Comparison of ENCODE assay signal across 11 cellular contexts in the genomic region with DNA sequence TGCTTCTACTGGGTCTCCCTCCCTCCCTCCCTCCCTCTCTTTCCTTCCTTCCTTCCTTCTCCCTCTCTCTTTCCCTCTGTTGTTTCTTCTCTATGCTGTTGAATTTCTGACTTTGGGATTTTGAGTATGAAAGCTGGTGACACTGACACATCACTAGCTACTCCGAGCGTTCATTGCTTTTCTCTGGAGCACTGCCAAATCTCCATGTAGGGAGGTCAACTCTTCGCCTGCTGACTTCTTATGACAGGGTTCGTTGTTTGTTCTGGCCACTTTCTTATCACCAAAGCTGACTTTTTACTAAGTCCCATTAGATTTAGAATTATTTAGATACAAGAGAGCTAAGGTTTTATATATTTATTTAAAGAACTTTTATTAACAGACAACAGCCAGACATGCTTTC. TPM values are rescaled to one million over a fixed set of nuclear protein-coding genes. Genes with fewer than 3 reads are reported as not detected.
DNase-seq lines count a peak whose midpoint lies in the region; ATAC-seq, FAIRE-seq and TF ChIP-seq lines count a peak whose summit lies in the region.
"Had no signal": no experiment of that assay in that cellular context is flagged by ENCODE, and none has a peak within 500 bp of the region (broad histone marks: within the 10 kb centered on the region; RNA-seq: fewer than 3 reads in every experiment).

No MANE protein-coding gene starts in this region.

- H3K4me1 ChIP-seq in endothelial cell of umbilical vein (ENCODE audit: control insufficient read depth, extremely low read depth, insufficient read depth, low read length), result peaks cover 10% of the 10 kb centered on the region

- H3K9me3 Mint-ChIP-seq in stimulated activated naive CD8-positive, alpha-beta T cell treated with anti-CD3 and anti-CD28 coated beads, Interleukin-15, Interleukin-2, amounts not matched to agents 100 ng/mL and 50 ng/mL, for 24 hours, result no peaks in the 10 kb centered on the region

- no peaks in the 10 kb centered on the region for H3K27me3 Mint-ChIP-seq in stimulated activated naive CD8-positive, alpha-beta T cell treated with anti-CD3 and anti-CD28 coated beads, Interleukin-15, Interleukin-2, amounts not matched to agents 100 ng/mL and 50 ng/mL, for 24 hours

- dilution Hi-C loops in endothelial cell of umbilical vein (cut with MboI; ENCODE audit: extremely low pct_ligation_motif_present, low sequenced_read_pairs), result no loop called here

- H3K36me3 Mint-ChIP-seq in stimulated activated naive CD8-positive, alpha-beta T cell treated with anti-CD3 and anti-CD28 coated beads, Interleukin-15, Interleukin-2, amounts not matched to agents 100 ng/mL and 50 ng/mL, for 24 hours (ENCODE audit: low read depth), result peaks cover 73% of the 10 kb centered on the region

- peak overlapping the region; percentile 92 for H3K27ac Mint-ChIP-seq in stimulated activated naive CD8-positive, alpha-beta T cell treated with anti-CD3 and anti-CD28 coated beads, Interleukin-15, Interleukin-2, amounts not matched to agents 100 ng/mL and 50 ng/mL, for 24 hours

- H3K79me2 ChIP-seq in endothelial cell of umbilical vein (ENCODE audit: control insufficient read depth, insufficient read depth, low read length), result no peaks in the 10 kb centered on the region

- FAIRE-seq in endothelial cell of umbilical vein (lab: Jason Lieb, UNC), result peak; percentile 68

- H3K4me1 Mint-ChIP-seq in stimulated activated naive CD8-positive, alpha-beta T cell treated with anti-CD3 and anti-CD28 coated beads, Interleukin-15, Interleukin-2, amounts not matched to agents 100 ng/mL and 50 ng/mL, for 24 hours (ENCODE audit: low read depth), result peaks cover 95% of the 10 kb centered on the region

- POLR2A ChIA-PET in endothelial cell of umbilical vein (lab: Charles Lee), result no interaction called here

- H3K9ac ChIP-seq in endothelial cell of umbilical vein (replicated peaks; ENCODE audit: extremely low read depth, insufficient read depth, low read length), result no peak overlapping the region

- no peaks in the 10 kb centered on the region for H3K36me3 ChIP-seq in endothelial cell of umbilical vein (ENCODE audit: control insufficient read depth in 2 of 2, extremely low read depth in 1 of 2, insufficient read depth in 2 of 2, low read length in 2 of 2)

- H2AFZ ChIP-seq in endothelial cell of umbilical vein (ENCODE audit: low read depth, low read length), result no peak overlapping the region

- H3K4me3 ChIP-seq in endothelial cell of umbilical vein (replicated peaks in 1 of 3; ENCODE audit: insufficient read depth in 1 of 3, low read depth in 1 of 3, low read length in 3 of 3), result no peak overlapping the region

- no peak for ATAC-seq in stimulated activated naive CD8-positive, alpha-beta T cell treated with anti-CD3 and anti-CD28 coated beads, Interleukin-15, Interleukin-2, amounts not matched to agents 100 U/mL and 50 U/mL, for 24 hours
- no peak for ATAC-seq in GM21529 (IDR thresholded peaks at IDR 0.05; ENCODE audit: unreplicated experiment)
- ATAC-seq: esophagus mucosa had no signal

- H3K9me1 ChIP-seq in endothelial cell of umbilical vein (replicated peaks; ENCODE audit: control insufficient read depth, extremely low read depth, insufficient read depth, low read length), result no peaks in the 10 kb centered on the region

- TF ChIP-seq POLR2A in endothelial cell of umbilical vein (IDR thresholded peaks at IDR 0.05; ENCODE audit: low read depth, low read length), result no peak

- CTCF ChIA-PET in endothelial cell of umbilical vein (lab: Charles Lee), result interaction anchor here (0.6 to 1.6 kb wide), 5 partner anchors 19 to 1155 kb away, joined by 3 to 5 read pairs (median 4); no protein-coding TSS in a partner anchor

- no TSS peak for BruUV-seq in endothelial cell of umbilical vein (replicated peaks; lab: Mats Ljungman, UMichigan)

- no peak overlapping the region for H3K27ac ChIP-seq in endothelial cell of umbilical vein (ENCODE audit: insufficient read depth, low read depth, low read length)

- H3K4me3 Mint-ChIP-seq in stimulated activated naive CD8-positive, alpha-beta T cell treated with anti-CD3 and anti-CD28 coated beads, Interleukin-15, Interleukin-2, amounts not matched to agents 100 ng/mL and 50 ng/mL, for 24 hours, result no peak overlapping the region

- no peaks in the 10 kb centered on the region for H3K9me3 ChIP-seq in endothelial cell of umbilical vein (replicated peaks; ENCODE audit: control insufficient read depth, insufficient read depth, low read length)

- H3K4me2 ChIP-seq in endothelial cell of umbilical vein (ENCODE audit: insufficient read depth, low read length), result no peak overlapping the region

- no peak for DNase-seq in stimulated activated naive CD8-positive, alpha-beta T cell treated with anti-CD3 and anti-CD28 coated beads, Interleukin-15, Interleukin-2, amounts not matched to agents 100 U/mL and 50 U/mL, for 24 hours
- DNase-seq in endothelial cell of umbilical vein (ENCODE audit: low read depth, low spot score) (peak; percentile 55), lung microvascular endothelial cell (ENCODE audit: low read depth in 2 of 2) (peak; percentile 33 to 42), NCI-H1694 (lab: John Stamatoyannopoulos, UW) (no peak), MV-4-11 (lab: John Stamatoyannopoulos, UW) (no peak)
- no peak for DNase-seq in stimulated activated naive CD4-positive, alpha-beta T cell treated with Interleukin-2 at 50 U/mL for 16 hours (lab: John Stamatoyannopoulos, UW)
- DNase-seq: activated naive CD4-positive, alpha-beta T cell; midbrain had no signal

- H4K20me1 ChIP-seq in endothelial cell of umbilical vein (replicated peaks; ENCODE audit: control insufficient read depth, extremely low read depth, insufficient read depth, low read length), result no peaks in the 10 kb centered on the region

- no peak for TF ChIP-seq CTCF in endothelial cell of umbilical vein (IDR thresholded peaks at IDR 0.05; ENCODE audit: extremely low read depth in 1 of 2, insufficient read depth in 1 of 2, low read depth in 1 of 2, low read length in 2 of 2)

- intact Hi-C loops in endothelial cell of umbilical vein (cut with micrococcal nuclease), result no loop called here

- H3K27me3 ChIP-seq in endothelial cell of umbilical vein (ENCODE audit: control insufficient read depth in 2 of 2, insufficient read depth in 2 of 2, low read length in 2 of 2), result no peaks in the 10 kb centered on the region

TF ChIP-seq in endothelial cell of umbilical vein, 7 proteins besides CTCF, POLR2A, EP300 and RAD21:
- TF ChIP-seq EZH2 (IDR thresholded peaks at IDR 0.05; ENCODE audit: borderline replicate concordance, low read depth, low read length, severe bottlenecking) (no peak), POLR2AphosphoS5 (IDR thresholded peaks at IDR 0.05; ENCODE audit: insufficient read depth, low read depth, low read length) (no peak), FOS (IDR thresholded peaks at IDR 0.05; ENCODE audit: borderline replicate concordance, insufficient read depth, low read length) (no peak), JUN (IDR thresholded peaks at IDR 0.05; ENCODE audit: borderline replicate concordance, insufficient read depth, insufficient read length, low read depth) (no peak), GATA2 (IDR thresholded peaks at IDR 0.05; ENCODE audit: insufficient read depth, insufficient read length, low read depth, low read length) (no peak), MYC (IDR thresholded peaks at IDR 0.05; ENCODE audit: low read depth, low read length) (no peak)
- TF ChIP-seq, protein P1, sequence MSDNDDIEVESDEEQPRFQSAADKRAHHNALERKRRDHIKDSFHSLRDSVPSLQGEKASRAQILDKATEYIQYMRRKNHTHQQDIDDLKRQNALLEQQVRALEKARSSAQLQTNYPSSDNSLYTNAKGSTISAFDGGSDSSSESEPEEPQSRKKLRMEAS (IDR thresholded peaks at IDR 0.05; ENCODE audit: insufficient read depth, insufficient read length), result no peak

RNA-seq across cellular contexts. Expression of gene TNFAIP8, which starts 31.1 kb away (rescaled TPM):
- total RNA-seq in endothelial cell of umbilical vein, result 6.0 and 7.4 TPM in 2 replicates
- 3.0 and 4.7 TPM in 2 replicates for polyA plus RNA-seq in endothelial cell of umbilical vein
- 7.6 and 10.1 TPM in 2 replicates for polyA plus RNA-seq in endothelial cell of umbilical vein (2011; cell fraction: cytosol; rRNA removed)
- 2.5 and 4.2 TPM in 2 replicates for polyA plus RNA-seq in endothelial cell of umbilical vein (2011; cell fraction: nucleus; rRNA removed)
- 8.0 and 11.7 TPM in 2 replicates for polyA plus RNA-seq in endothelial cell of umbilical vein (2012)
- 1.9 and 6.2 TPM in 2 replicates for polyA minus RNA-seq in endothelial cell of umbilical vein
- polyA minus RNA-seq in endothelial cell of umbilical vein (2011; cell fraction: cytosol; rRNA and poly(A)+ RNA removed), result 27.8 TPM
- polyA minus RNA-seq in endothelial cell of umbilical vein (2011; cell fraction: nucleus; rRNA and poly(A)+ RNA removed), result 4.7 and 4.9 TPM in 2 replicates
- total RNA-seq in lung microvascular endothelial cell, result 5.4 and 8.3 TPM in 2 replicates

Comparison
In these comparisons a context has a peak if more than half of its experiments do, and no peak if none do; other contexts are left out.
1. DNase-seq: peak in endothelial cell of umbilical vein (single experiment) and lung microvascular endothelial cell (2 of 2); none in stimulated activated naive CD8-positive, alpha-beta T cell treated with anti-CD3 and anti-CD28 coated beads, Interleukin-15, Interleukin-2, amounts not matched to agents 100 U/mL and 50 U/mL, for 24 hours (single experiment), NCI-H1694 (single experiment), stimulated activated naive CD4-positive, alpha-beta T cell treated with Interleukin-2 at 50 U/mL for 16 hours (single experiment) and MV-4-11 (single experiment).